21 cellular contexts compared by ENCODE assay signal in genomic region chr16:51967566-51967965, GRCh38.
"Had no signal": no experiment of that assay in that cellular context is flagged by ENCODE, and none has a peak within 500 bp of the region (broad histone marks: within the 10 kb centered on the region; RNA-seq: fewer than 3 reads in every experiment).

No MANE protein-coding gene starts in this region.

- H3K4me3 ChIP-seq: K562, MG63 had no signal

- H3K36me3 ChIP-seq: MG63 had no signal

- H3K27ac Mint-ChIP-seq: IgD-negative memory B cell had no signal

- DNase-seq: MG63, NCI-H1092, NCI-H1105 treated with DMSO at 0.1 percent for 48 hours, NCI-H1417 treated with DMSO at 0.1 percent for 48 hours, NCI-H146, NCI-H1694 treated with DMSO at 0.1 percent for 48 hours, NCI-H1930, NCI-H2081, NCI-H2107, NCI-H226, NCI-H446, NCI-H510A, NCI-H524 treated with DMSO at 0.1 percent for 48 hours, NCI-H69, NCI-H774, Right ventricle myocardium superior, SIG-M5 had no signal

- H3K36me3 Mint-ChIP-seq: IgD-negative memory B cell had no signal

- H3K9me3 ChIP-seq: MG63 had no signal

- ATAC-seq: HepG2, K562, SK-N-SH treated with all-trans-retinoic acid at 6 μM for 48 hours had no signal

- H3K27me3 ChIP-seq: MG63 had no signal
